Comparison of ENCODE assay signal across 18 cellular contexts in genomic region chr5:90519081-90519480, GRCh38. TPM values are rescaled to one million over a fixed set of nuclear protein-coding genes. Genes with fewer than 3 reads are reported as not detected.
A peak's percentile ranks its signal among the peaks of the same experiment; 100 is the strongest.
DNase-seq lines count a peak whose midpoint lies in the region; ATAC-seq and TF ChIP-seq lines count a peak whose summit lies in the region.
"Had no signal": no experiment of that assay in that cellular context is flagged by ENCODE, and none has a peak within 500 bp of the region (broad histone marks: within the 10 kb centered on the region; RNA-seq: fewer than 3 reads in every experiment).

No MANE protein-coding gene starts in this region.

- TF ChIP-seq CTCF in PC-3 (conservative IDR thresholded peaks at IDR 0.05; ENCODE audit: low read depth, low read length) (no peak), GM13977 (IDR thresholded peaks at IDR 0.05; ENCODE audit: extremely low read depth, insufficient read depth, missing control alignments) (no peak), PC-9 (conservative IDR thresholded peaks at IDR 0.05) (no peak)

- peak overlapping the region; percentile 42 for H3K4me2 ChIP-seq in PC-3 (ENCODE audit: low read length)
- H3K4me2 ChIP-seq in PC-9 = no peak overlapping the region
- H3K4me2 ChIP-seq: smooth muscle cell had no signal

- H3K27ac ChIP-seq in PC-3 (ENCODE audit: low read length) = peak overlapping the region; percentile 61
- no peak overlapping the region for H3K27ac ChIP-seq in PC-9
- H3K27ac ChIP-seq: transverse colon had no signal

- H3K9me3 ChIP-seq in PC-3 (ENCODE audit: low read length) (no peaks in the 10 kb centered on the region), PC-9 (ENCODE audit: insufficient read depth, low read depth) (no peaks in the 10 kb centered on the region; the same call in 1 of the 2 replicates)
- H3K9me3 ChIP-seq: transverse colon had no signal

- POLR2A ChIA-PET in PC-3 (lab: Charles Lee; ENCODE audit: unreplicated experiment) = interaction anchor here (0.5 to 1.0 kb wide), 5 partner anchors 10 to 900 kb away, joined by 3 to 5 read pairs (median 3); partner anchors contain the start of genes MBLAC2 and POLR3G
- POLR2A ChIA-PET in PC-9 (lab: Charles Lee; ENCODE audit: unreplicated experiment) = no interaction called here

- H4K20me1 ChIP-seq in PC-3 (ENCODE audit: low read length) (no peaks in the 10 kb centered on the region), PC-9 (ENCODE audit: insufficient read depth) (no peaks in the 10 kb centered on the region)

- BruUV-seq in PC-3 (replicated peaks; lab: Mats Ljungman, UMichigan) (TSS peak; percentile 4), PC-9 (replicated peaks; lab: Mats Ljungman, UMichigan) (no TSS peak)

- H3K9me2 ChIP-seq in PC-3 (replicated peaks; ENCODE audit: low read length) (no peaks in the 10 kb centered on the region), PC-9 (ENCODE audit: insufficient read depth) (no peaks in the 10 kb centered on the region)

- peaks cover 42% of the 10 kb centered on the region for H3K36me3 ChIP-seq in PC-3 (ENCODE audit: low read depth, low read length)
- peaks cover 15% of the 10 kb centered on the region; the same call in 1 of the 2 replicates for H3K36me3 ChIP-seq in PC-9 (ENCODE audit: low read depth)

- H3K79me2 ChIP-seq in PC-3 (ENCODE audit: low read length) (no peaks in the 10 kb centered on the region), PC-9 (ENCODE audit: low read depth) (no peaks in the 10 kb centered on the region)

- no peak overlapping the region for H3K9ac ChIP-seq in PC-3 (ENCODE audit: low read length)

- DNase-seq in DMS53 treated with DMSO at 0.1 percent for 48 hours (lab: John Stamatoyannopoulos, UW; ENCODE audit: unreplicated experiment) = peak; percentile 85
- DNase-seq in NCI-H1436 treated with DMSO at 0.1 percent for 48 hours (lab: John Stamatoyannopoulos, UW) = peak; percentile 92
- DNase-seq in PC-3 = peak; percentile 82
- peak; percentile 60 for DNase-seq in kidney tubule cell (ENCODE audit: low spot score)
- no peak for DNase-seq in GM13977 (ENCODE audit: low spot score)
- no peak for DNase-seq in stimulated activated CD4-positive, alpha-beta T cell treated with anti-CD3 and anti-CD28 coated beads, Interleukin-4, amount 100 ng/mL, for 4 hours
- DNase-seq in PC-9 = no peak
- DNase-seq: activated CD4-positive, alpha-beta T cell treated with anti-CD3 and anti-CD28 coated beads for 48 hours; activated naive CD8-positive, alpha-beta T cell treated with anti-CD3 and anti-CD28 coated beads, Interleukin-2, amount 10 ng/mL, durations not matched to agents 7 days and 5 days; AML-193; cortex of kidney; NCI-H226; stimulated activated CD4-positive, alpha-beta T cell treated with anti-CD3 and anti-CD28 coated beads, Interleukin-4, amount 100 ng/mL, for 24 hours; stimulated activated naive CD8-positive, alpha-beta T cell treated with anti-CD3 and anti-CD28 coated beads, Interleukin-15, amount 100 ng/mL, for 72 hours; T-cell; transverse colon had no signal

- intact Hi-C loops in PC-3 (cut with micrococcal nuclease) (loop anchor here (1.0 to 2.0 kb wide), 2 partner anchors 10 to 44 kb away; partner anchors contain the start of genes LYSMD3, MBLAC2 and POLR3G), PC-9 (cut with micrococcal nuclease; ENCODE audit: unreplicated experiment) (no loop called here)

- peak; percentile 88 for ATAC-seq in PC-3
- ATAC-seq: Right ventricle myocardium inferior; stimulated activated naive CD8-positive, alpha-beta T cell treated with anti-CD3 and anti-CD28 coated beads, Interleukin-15, amount 100 ng/mL, for 72 hours; T-cell had no signal

- peaks cover 11% of the 10 kb centered on the region for H3F3A ChIP-seq in PC-3 (ENCODE audit: low read length, unreplicated experiment)
- H3F3A ChIP-seq in PC-9 (ENCODE audit: insufficient read depth, low read depth) = no peaks in the 10 kb centered on the region; the same call in 1 of the 2 replicates

- in situ Hi-C loops in GM13977 (cut with MboI; ENCODE audit: low pct_unique_long_range_greater_than_20kb, low sequenced_read_pairs, unreplicated experiment) = no loop called here

- H2AFZ ChIP-seq in PC-3 (ENCODE audit: low read length) (no peak overlapping the region), PC-9 (no peak overlapping the region)

- H3K4me1 ChIP-seq in PC-3 (ENCODE audit: insufficient read depth, low read length) = peaks cover 25% of the 10 kb centered on the region
- no peaks in the 10 kb centered on the region for H3K4me1 ChIP-seq in PC-9 (replicated peaks; ENCODE audit: insufficient read depth)
- H3K4me1 ChIP-seq: transverse colon had no signal

- H3K4me3 ChIP-seq in PC-3 (ENCODE audit: low read length) (peak overlapping the region; percentile 6; the same call in 1 of the 2 replicates), PC-9 (no peak overlapping the region)
- H3K4me3 ChIP-seq: smooth muscle cell, transverse colon had no signal

- CTCF ChIA-PET in PC-3 (lab: Charles Lee) (interaction anchor here (0.6 to 1.1 kb wide), 3 partner anchors 11 to 109 kb away, joined by 3 to 6 read pairs (median 3); partner anchors contain the start of gene CETN3), PC-9 (lab: Charles Lee) (no interaction called here)

- H3K27me3 ChIP-seq in PC-3 (ENCODE audit: low read length) (no peaks in the 10 kb centered on the region), PC-9 (ENCODE audit: insufficient read depth, low read depth) (no peaks in the 10 kb centered on the region)
- H3K27me3 ChIP-seq: transverse colon had no signal

RNA-seq across cellular contexts. Expression of gene LYSMD3, which starts 10.3 kb away (rescaled TPM):
- total RNA-seq in PC-3 (2014; rRNA removed) (7.9 and 10.0 TPM in 2 replicates), PC-9 (2021) (4.6 and 10.6 TPM in 2 replicates)

RNA-seq across cellular contexts. Expression of gene ADGRV1, which starts 39.5 kb away (rescaled TPM):
- total RNA-seq in PC-3 (2014; rRNA removed) (22.7 and 27.2 TPM in 2 replicates), PC-9 (2021) (1.0 and 1.2 TPM in 2 replicates)
- total RNA-seq: Right ventricle myocardium inferior had no signal

RNA-seq across cellular contexts. Expression of gene POLR3G, which starts 44.4 kb away (rescaled TPM):
- 34.6 and 42.2 TPM in 2 replicates for total RNA-seq in PC-3 (2014; rRNA removed)
- total RNA-seq in PC-9 (2021) = 3.9 and 4.4 TPM in 2 replicates

RNA-seq across cellular contexts. Expression of gene MBLAC2, which starts 44.5 kb away (rescaled TPM):
- total RNA-seq in PC-3 (2014; rRNA removed) (7.8 and 12.4 TPM in 2 replicates), PC-9 (2021) (4.3 and 4.6 TPM in 2 replicates)

Comparison
In these comparisons a context has a peak if more than half of its experiments do, and no peak if none do; other contexts are left out.
1. DNase-seq: peak in DMS53 treated with DMSO at 0.1 percent for 48 hours (single experiment), NCI-H1436 treated with DMSO at 0.1 percent for 48 hours (single experiment), PC-3 (single experiment) and kidney tubule cell (single experiment); none in GM13977 (single experiment), stimulated activated CD4-positive, alpha-beta T cell treated with anti-CD3 and anti-CD28 coated beads, Interleukin-4, amount 100 ng/mL, for 4 hours (0 of 2) and PC-9 (0 of 2).
2. RNA of gene ADGRV1, which starts 39.5 kb away (total RNA-seq): 22.7 to 27.2 TPM in PC-3; 1.0 to 1.2 TPM in PC-9; every median in the first group is over 10 times any median in the second.